28 cellular contexts compared by ENCODE assay signal in genomic region chr9:79196606-79197005, GRCh38.
A peak's percentile ranks its signal among the peaks of the same experiment; 100 is the strongest.
DNase-seq lines count a peak whose midpoint lies in the region; ATAC-seq and TF ChIP-seq lines count a peak whose summit lies in the region.
"Had no signal": no experiment of that assay in that cellular context is flagged by ENCODE, and none has a peak within 500 bp of the region (broad histone marks: within the 10 kb centered on the region; RNA-seq: fewer than 3 reads in every experiment).

No MANE protein-coding gene starts in this region.

- H3K27me3 ChIP-seq in mammary epithelial cell (ENCODE audit: insufficient read depth, low read length) = peaks cover 4% of the 10 kb centered on the region
- H3K27me3 ChIP-seq in fibroblast of lung (ENCODE audit: control insufficient read depth, insufficient read depth, low read length) = no peaks in the 10 kb centered on the region
- H3K27me3 ChIP-seq: ascending aorta, neutrophil, stomach, tibial artery had no signal

- no peaks in the 10 kb centered on the region for H3K36me3 ChIP-seq in mammary epithelial cell (ENCODE audit: insufficient read depth, low read length)
- H3K36me3 ChIP-seq in fibroblast of lung (ENCODE audit: control insufficient read depth, insufficient read depth, low read length) = no peaks in the 10 kb centered on the region
- H3K36me3 ChIP-seq: ascending aorta, neutrophil, stomach, tibial artery had no signal

- H3K4me1 ChIP-seq in mammary epithelial cell (ENCODE audit: insufficient read depth, low read length) = no peaks in the 10 kb centered on the region
- no peaks in the 10 kb centered on the region for H3K4me1 ChIP-seq in fibroblast of lung (ENCODE audit: control insufficient read depth, extremely low read depth, insufficient read depth, low read length)
- H3K4me1 ChIP-seq: ascending aorta, foreskin keratinocyte, stomach, tibial artery had no signal

- intact Hi-C loops in MCF 10A (cut with micrococcal nuclease) (no loop called here), mammary epithelial cell (cut with micrococcal nuclease) (no loop called here), sciatic nerve (cut with DNase I) (no loop called here)

- H4K20me1 ChIP-seq in mammary epithelial cell (ENCODE audit: insufficient read depth, low read length) (no peaks in the 10 kb centered on the region), fibroblast of lung (ENCODE audit: control insufficient read depth, extremely low read depth, insufficient read depth, low read length) (no peaks in the 10 kb centered on the region)

- H3K9ac ChIP-seq in mammary epithelial cell (ENCODE audit: insufficient read depth, low read length) (no peak overlapping the region), fibroblast of lung (ENCODE audit: insufficient read depth, low read length) (no peak overlapping the region)

- no peaks in the 10 kb centered on the region for H3K9me3 Mint-ChIP-seq in MCF 10A (ENCODE audit: unreplicated experiment)
- H3K9me3 Mint-ChIP-seq: activated naive CD4-positive, alpha-beta T cell treated with anti-CD3 and anti-CD28 coated beads, Interleukin-2, amount 50 U/mL, for 24 hours; CD8-positive, alpha-beta memory T cell; naive B cell had no signal

- H3K4me3 ChIP-seq in mammary epithelial cell (replicated peaks in 1 of 3; ENCODE audit: insufficient read depth in 1 of 3, low read depth in 2 of 3, low read length in 3 of 3) (no peak overlapping the region), fibroblast of lung (replicated peaks in 1 of 4; ENCODE audit: control extremely low read depth in 1 of 4, insufficient read depth in 1 of 4, low read depth in 3 of 4, low read length in 4 of 4) (no peak overlapping the region)
- H3K4me3 ChIP-seq: ascending aorta, PC-9, stomach, tibial artery had no signal

- H2AFZ ChIP-seq in mammary epithelial cell (ENCODE audit: low read depth, low read length) (no peak overlapping the region), fibroblast of lung (ENCODE audit: low read length) (no peak overlapping the region)
- H2AFZ ChIP-seq: PC-9 had no signal

- H3K79me2 ChIP-seq in mammary epithelial cell (ENCODE audit: insufficient read depth, low read length) = no peaks in the 10 kb centered on the region
- H3K79me2 ChIP-seq in fibroblast of lung (ENCODE audit: control insufficient read depth, insufficient read depth, low read length) = no peaks in the 10 kb centered on the region

- dilution Hi-C loops in mammary epithelial cell (cut with HindIII; ENCODE audit: low sequenced_read_pairs) = no loop called here

- no peaks in the 10 kb centered on the region for H3K9me3 ChIP-seq in mammary epithelial cell (replicated peaks; ENCODE audit: insufficient read depth, low read length)
- no peaks in the 10 kb centered on the region for H3K9me3 ChIP-seq in fibroblast of lung (ENCODE audit: control insufficient read depth, insufficient read depth, low read depth, low read length)
- H3K9me3 ChIP-seq: ascending aorta, neutrophil, stomach, tibial artery had no signal

- no peak for TF ChIP-seq CTCF in MCF 10A (IDR thresholded peaks at IDR 0.05; ENCODE audit: unreplicated experiment)
- TF ChIP-seq CTCF in mammary epithelial cell (conservative IDR thresholded peaks at IDR 0.05 in 1 of 2, IDR thresholded peaks at IDR 0.05 in 1 of 2; ENCODE audit: extremely low read depth in 1 of 2, insufficient read depth in 1 of 2, low read depth in 1 of 2, low read length in 2 of 2) = no peak
- TF ChIP-seq CTCF in fibroblast of lung (conservative IDR thresholded peaks at IDR 0.05 in 1 of 2, IDR thresholded peaks at IDR 0.05 in 1 of 2; ENCODE audit: low read depth in 1 of 2, low read length in 2 of 2) = no peak

- H3K4me3 Mint-ChIP-seq in MCF 10A (ENCODE audit: unreplicated experiment) = no peak overlapping the region
- H3K4me3 Mint-ChIP-seq: activated naive CD4-positive, alpha-beta T cell treated with anti-CD3 and anti-CD28 coated beads, Interleukin-2, amount 50 U/mL, for 24 hours; B cell; CD8-positive, alpha-beta memory T cell; naive B cell had no signal

- POLR2A ChIA-PET in MCF 10A (lab: Yijun Ruan, JAX) = no interaction called here

- in situ Hi-C loops in mammary epithelial cell (cut with MboI; ENCODE audit: low sequenced_read_pairs in 2 of 2) = no loop called here

- WGBS in mammary epithelial cell (ENCODE audit: low coverage, missing lambda C conversion rate) = 33% methylated on average over 1 of the region's 1 CpG

- H3K27ac ChIP-seq in mammary epithelial cell (ENCODE audit: insufficient read depth, low read depth, low read length) (no peak overlapping the region), fibroblast of lung (ENCODE audit: insufficient read depth, low read length) (no peak overlapping the region), caudate nucleus (ENCODE audit: low read depth, low read length) (no peak overlapping the region)
- H3K27ac ChIP-seq: 22Rv1, ascending aorta, foreskin keratinocyte, neutrophil, PC-9, stomach, tibial artery had no signal

- H3K27ac Mint-ChIP-seq in MCF 10A (ENCODE audit: low read depth, unreplicated experiment) = peak overlapping the region; percentile 47
- H3K27ac Mint-ChIP-seq: activated naive CD4-positive, alpha-beta T cell treated with anti-CD3 and anti-CD28 coated beads, Interleukin-2, amount 50 U/mL, for 24 hours; B cell; CD8-positive, alpha-beta memory T cell; naive B cell had no signal

- H3K36me3 Mint-ChIP-seq in MCF 10A (ENCODE audit: insufficient read depth, unreplicated experiment) = no peaks in the 10 kb centered on the region
- H3K36me3 Mint-ChIP-seq: activated naive CD4-positive, alpha-beta T cell treated with anti-CD3 and anti-CD28 coated beads, Interleukin-2, amount 50 U/mL, for 24 hours; CD8-positive, alpha-beta memory T cell; naive B cell had no signal

- peak; percentile 81 for ATAC-seq in sciatic nerve
- ATAC-seq in GM18909 (IDR thresholded peaks at IDR 0.05; ENCODE audit: poor library complexity, unreplicated experiment) = no peak
- ATAC-seq: foreskin keratinocyte had no signal

- H3K27me3 Mint-ChIP-seq in MCF 10A (ENCODE audit: insufficient read depth, unreplicated experiment) = no peaks in the 10 kb centered on the region

- H3K4me2 ChIP-seq in mammary epithelial cell (ENCODE audit: insufficient read depth, low read depth, low read length) (no peak overlapping the region), fibroblast of lung (ENCODE audit: extremely low read depth, insufficient read depth, low read length) (no peak overlapping the region)
- H3K4me2 ChIP-seq: PC-9 had no signal

- BruUV-seq in MCF 10A (replicated peaks; lab: Mats Ljungman, UMichigan) = no TSS peak
- no TSS peak for BruUV-seq in mammary epithelial cell (replicated peaks; lab: Mats Ljungman, UMichigan)

- CTCF ChIA-PET in MCF 10A (lab: Yijun Ruan, JAX) (no interaction called here), mammary epithelial cell (lab: Charles Lee; ENCODE audit: low non-redundant PET) (no interaction called here)

- DNase-seq in MCF 10A (ENCODE audit: unreplicated experiment) (no peak), mammary epithelial cell (no peak), RPMI7951 (ENCODE audit: low read depth) (peak; percentile 17), fibroblast of lung (ENCODE audit: low read depth in 2 of 2) (peak; percentile 42 to 95), sciatic nerve (ENCODE audit: low spot score) (no peak), HuH-7.5 (ENCODE audit: low spot score) (no peak), caudate nucleus (lab: John Stamatoyannopoulos, UW) (no peak)
- DNase-seq: CD8-positive, alpha-beta memory T cell; cerebellar nuclear complex; DMS 273 treated with DMSO at 0.1 percent for 48 hours; foreskin keratinocyte; naive B cell; NCI-H1105; NCI-H1930; NCI-H526 treated with DMSO at 0.1 percent for 48 hours; PC-9; SIG-M5; small intestine; stimulated activated CD4-positive, alpha-beta T cell treated with anti-CD3 and anti-CD28 coated beads, Interleukin-1b, Interleukin-23, amount 100 ng/mL, for 48 hours; stomach; T1000; tibial artery had no signal

- peaks cover 9% of the 10 kb centered on the region for H3K4me1 Mint-ChIP-seq in MCF 10A (ENCODE audit: insufficient read depth, unreplicated experiment)
- H3K4me1 Mint-ChIP-seq: activated naive CD4-positive, alpha-beta T cell treated with anti-CD3 and anti-CD28 coated beads, Interleukin-2, amount 50 U/mL, for 24 hours; B cell; CD8-positive, alpha-beta memory T cell; naive B cell had no signal

Comparison
In these comparisons a context has a peak if more than half of its experiments do, and no peak if none do; other contexts are left out.
1. DNase-seq: peak in RPMI7951 (single experiment) and fibroblast of lung (2 of 2); none in MCF 10A (single experiment), mammary epithelial cell (single experiment), sciatic nerve (single experiment), HuH-7.5 (single experiment) and caudate nucleus (0 of 61).